ENCODE assay signal across 11 cellular contexts in the genomic region with DNA sequence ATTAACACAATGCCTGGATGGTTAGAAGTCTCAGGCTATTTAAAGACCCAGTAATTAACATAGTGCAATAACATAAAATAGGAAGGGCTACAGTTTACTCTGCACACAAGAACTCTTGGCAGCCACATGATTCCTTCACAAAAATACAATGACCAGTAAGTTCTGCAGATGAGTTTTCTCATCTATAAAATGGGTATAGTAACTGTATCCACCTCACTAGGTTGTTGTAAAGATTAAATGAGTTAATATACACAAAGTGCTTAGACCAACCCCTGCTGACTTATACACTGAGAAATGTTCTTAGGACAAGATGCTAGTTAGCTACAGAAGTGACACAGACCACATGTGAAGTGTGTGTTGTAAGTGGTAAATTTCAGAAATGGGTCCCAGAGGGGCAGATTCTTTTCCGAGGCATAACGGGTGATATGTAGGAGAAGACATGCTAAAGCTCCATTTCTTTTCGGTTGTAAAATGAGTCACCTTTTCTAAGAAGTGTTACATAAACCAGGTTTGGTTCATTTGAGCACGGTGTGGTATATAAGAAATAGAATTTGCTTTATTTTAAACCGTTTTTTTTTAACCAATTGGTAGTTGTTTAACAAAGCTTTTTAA.
DNase-seq lines count a peak whose midpoint lies in the region; ATAC-seq lines count a peak whose summit lies in the region.
"Had no signal": no experiment of that assay in that cellular context is flagged by ENCODE, and none has a peak within 500 bp of the region (broad histone marks: within the 10 kb centered on the region; RNA-seq: fewer than 3 reads in every experiment).

No MANE protein-coding gene starts in this region.

- no peaks in the 10 kb centered on the region for H3K9me3 ChIP-seq in CD8-positive, alpha-beta memory T cell (ENCODE audit: low read length)
- H3K9me3 ChIP-seq: SJCRH30 had no signal

- H3K4me1 Mint-ChIP-seq in CD8-positive, alpha-beta memory T cell: peaks cover 57 to 90% (median 76%) of the 10 kb centered on the region in 3 donors
- H3K4me1 Mint-ChIP-seq in activated CD4-positive, alpha-beta memory T cell treated with anti-CD3 and anti-CD28 coated beads, Interleukin-2, amount 10 ng/mL, durations not matched to agents 7 days and 5 days: peaks cover 78% of the 10 kb centered on the region

- peak overlapping the region in 4 of 7 donors; percentile 36 to 65 (median 59) for H3K4me3 Mint-ChIP-seq in CD8-positive, alpha-beta memory T cell
- peak overlapping the region; percentile 40 for H3K4me3 Mint-ChIP-seq in activated CD4-positive, alpha-beta memory T cell treated with anti-CD3 and anti-CD28 coated beads, Interleukin-2, amount 10 ng/mL, durations not matched to agents 7 days and 5 days
- H3K4me3 Mint-ChIP-seq: type B pancreatic cell had no signal

- H3K4me3 ChIP-seq in CD8-positive, alpha-beta memory T cell (ENCODE audit: low read length): no peak overlapping the region
- H3K4me3 ChIP-seq: SJCRH30 had no signal

- no peaks in the 10 kb centered on the region for H3K9me3 Mint-ChIP-seq in CD8-positive, alpha-beta memory T cell
- H3K9me3 Mint-ChIP-seq in activated CD4-positive, alpha-beta memory T cell treated with anti-CD3 and anti-CD28 coated beads, Interleukin-2, amount 10 ng/mL, durations not matched to agents 7 days and 5 days: no peaks in the 10 kb centered on the region

- CTCF ChIA-PET in CD8-positive, alpha-beta memory T cell (lab: Charles Lee): interaction anchor here (0.9 to 1.5 kb wide), 3 partner anchors 8 to 27 kb away, joined by 3 to 4 read pairs (median 3); no protein-coding TSS in a partner anchor
- CTCF ChIA-PET in activated CD4-positive, alpha-beta memory T cell treated with anti-CD3 and anti-CD28 coated beads, Interleukin-2, amount 10 ng/mL, durations not matched to agents 7 days and 5 days (lab: Charles Lee): interaction anchor here (0.6 to 2.4 kb wide), 10 partner anchors 8 to 326 kb away, joined by 3 to 10 read pairs (median 4); no protein-coding TSS in a partner anchor

- in situ Hi-C loops in G401 (cut with HindIII; ENCODE audit: low sequenced_read_pairs): no loop called here

- POLR2A ChIA-PET in CD8-positive, alpha-beta memory T cell (lab: Charles Lee): interaction anchor here (0.5 to 1.7 kb wide), 4 partner anchors 71 to 300 kb away, joined by 3 to 6 read pairs (median 4); a partner anchor contains a TSS
- POLR2A ChIA-PET in activated CD4-positive, alpha-beta memory T cell treated with anti-CD3 and anti-CD28 coated beads, Interleukin-2, amount 10 ng/mL, durations not matched to agents 7 days and 5 days (lab: Charles Lee): interaction anchor here (0.6 to 13.1 kb wide), 34 partner anchors 7 to 326 kb away, joined by 3 to 220 read pairs (median 6); a partner anchor contains a TSS

- no peak overlapping the region for H3K27ac ChIP-seq in CD8-positive, alpha-beta memory T cell (ENCODE audit: low read depth, low read length)
- H3K27ac ChIP-seq: SJCRH30 had no signal

- H3K36me3 ChIP-seq in CD8-positive, alpha-beta memory T cell (ENCODE audit: insufficient read depth, low read length): no peaks in the 10 kb centered on the region
- H3K36me3 ChIP-seq: SJCRH30 had no signal

- no peak for DNase-seq in CD8-positive, alpha-beta memory T cell
- DNase-seq in activated CD4-positive, alpha-beta memory T cell treated with anti-CD3 and anti-CD28 coated beads, Interleukin-2, amount 10 ng/mL, durations not matched to agents 7 days and 5 days: peak; percentile 38
- DNase-seq in mesenteric fat pad (ENCODE audit: low spot score) (no peak), occipital lobe (lab: John Stamatoyannopoulos, UW) (no peak), DMS79 (lab: John Stamatoyannopoulos, UW) (no peak), G401 (ENCODE audit: low spot score) (no peak)
- DNase-seq: NCI-H1694 treated with DMSO at 0.1 percent for 48 hours, SJCRH30 had no signal

- ATAC-seq in GM19025 (IDR thresholded peaks at IDR 0.05; ENCODE audit: low read depth, unreplicated experiment) (peak; percentile 26), HG03159 (IDR thresholded peaks at IDR 0.05; ENCODE audit: unreplicated experiment) (peak; percentile 31)

- peaks cover 0 to 2% (median 0%) of the 10 kb centered on the region in 3 donors for H3K36me3 Mint-ChIP-seq in CD8-positive, alpha-beta memory T cell
- H3K36me3 Mint-ChIP-seq in activated CD4-positive, alpha-beta memory T cell treated with anti-CD3 and anti-CD28 coated beads, Interleukin-2, amount 10 ng/mL, durations not matched to agents 7 days and 5 days (ENCODE audit: low read depth): peaks cover 11% of the 10 kb centered on the region
- H3K36me3 Mint-ChIP-seq: type B pancreatic cell had no signal

- H3K27me3 Mint-ChIP-seq in CD8-positive, alpha-beta memory T cell: peaks cover 0 to 1% of the 10 kb centered on the region in 2 donors
- no peaks in the 10 kb centered on the region for H3K27me3 Mint-ChIP-seq in activated CD4-positive, alpha-beta memory T cell treated with anti-CD3 and anti-CD28 coated beads, Interleukin-2, amount 10 ng/mL, durations not matched to agents 7 days and 5 days
- H3K27me3 Mint-ChIP-seq: type B pancreatic cell had no signal

- H3K27ac Mint-ChIP-seq in CD8-positive, alpha-beta memory T cell: peak overlapping the region in 7 of 8 donors; percentile 64 to 82 (median 80)
- H3K27ac Mint-ChIP-seq in activated CD4-positive, alpha-beta memory T cell treated with anti-CD3 and anti-CD28 coated beads, Interleukin-2, amount 10 ng/mL, durations not matched to agents 7 days and 5 days: peak overlapping the region; percentile 98
- H3K27ac Mint-ChIP-seq: type B pancreatic cell had no signal

- H3K27me3 ChIP-seq in CD8-positive, alpha-beta memory T cell (ENCODE audit: insufficient read depth, low read length, poor library complexity, severe bottlenecking): no peaks in the 10 kb centered on the region
- H3K27me3 ChIP-seq: SJCRH30 had no signal

- H3K4me1 ChIP-seq in CD8-positive, alpha-beta memory T cell (ENCODE audit: insufficient read depth, low read length): peaks cover 81% of the 10 kb centered on the region
